ENCODE assay signal across 1 cellular context in genomic region chr5:79263-79662, GRCh38.
TF ChIP-seq lines count a peak whose summit lies in the region.

No MANE protein-coding gene starts in this region.

TF ChIP-seq in GM23338, 12 proteins besides CTCF, POLR2A, EP300 and RAD21:
- TF ChIP-seq REST (IDR thresholded peaks at IDR 0.05; ENCODE audit: unreplicated experiment) (no peak), EZH2 (IDR thresholded peaks at IDR 0.05; ENCODE audit: low read depth, unreplicated experiment) (no peak)
